Comparison of ENCODE assay signal across 8 cellular contexts in genomic region chr19:3626473-3627350, GRCh38. TPM values are rescaled to one million over a fixed set of nuclear protein-coding genes. Genes with fewer than 3 reads are reported as not detected.
DNase-seq lines count a peak whose midpoint lies in the region; ATAC-seq, FAIRE-seq and TF ChIP-seq lines count a peak whose summit lies in the region.

Gene CACTIN (minus strand): TSS chr19:3626790. CDS start chr19:3626762, 28 bp downstream.

- peak within 1 kb of the TSS; percentile 98 for H3K4me3 Mint-ChIP-seq in natural killer cell treated with Interleukin-12 subunit alpha and Interleukin-12 subunit beta and Interleukin-15 and Interleukin-18, amount 100 ng/mL, for 72 hours

- no peaks in the 10 kb centered on the region for H3K36me3 ChIP-seq in MG63

- H3K27me3 ChIP-seq in MG63 = no peaks in the 10 kb centered on the region

- no peaks in the 10 kb centered on the region for H3K9me3 Mint-ChIP-seq in natural killer cell treated with Interleukin-12 subunit alpha and Interleukin-12 subunit beta and Interleukin-15 and Interleukin-18, amount 100 ng/mL, for 72 hours

- peak; percentile 98 for ATAC-seq in natural killer cell treated with Interleukin-12 subunit alpha and Interleukin-12 subunit beta and Interleukin-15 and Interleukin-18, amount 100 ng/mL, for 72 hours
- ATAC-seq in stimulated activated naive CD8-positive, alpha-beta T cell treated with anti-CD3 and anti-CD28 coated beads, Interleukin-15, Interleukin-2, amounts not matched to agents 100 U/mL and 50 U/mL, for 24 hours = peak; percentile 96

- H3K4me3 ChIP-seq in MG63 (peak within 1 kb of the TSS; percentile 91), fibroblast of pulmonary artery (replicated peaks; ENCODE audit: low read depth, low read length) (peak within 1 kb of the TSS; percentile 89)

- no peak for TF ChIP-seq CTCF in fibroblast of pulmonary artery (IDR thresholded peaks at IDR 0.05; ENCODE audit: low read length, missing control alignments)

- no peaks in the 10 kb centered on the region for H3K9me3 ChIP-seq in MG63

- peak within 1 kb of the TSS; percentile 94 to 99 for H3K27ac Mint-ChIP-seq in natural killer cell treated with Interleukin-12 subunit alpha and Interleukin-12 subunit beta and Interleukin-15 and Interleukin-18, amount 100 ng/mL, for 72 hours

- H3K27me3 Mint-ChIP-seq in natural killer cell treated with Interleukin-12 subunit alpha and Interleukin-12 subunit beta and Interleukin-15 and Interleukin-18, amount 100 ng/mL, for 72 hours = no peaks in the 10 kb centered on the region

- TF ChIP-seq POLR2A in H54 (IDR thresholded peaks at IDR 0.05; ENCODE audit: low read depth, low read length) = peak; percentile 88

- H3K4me1 Mint-ChIP-seq in natural killer cell treated with Interleukin-12 subunit alpha and Interleukin-12 subunit beta and Interleukin-15 and Interleukin-18, amount 100 ng/mL, for 72 hours (ENCODE audit: low read depth in 2 of 2) = peaks cover 19 to 29% of the 10 kb centered on the region in 2 donors

- peak; percentile 99 for DNase-seq in Daoy (ENCODE audit: low read depth)
- DNase-seq in H54 (ENCODE audit: insufficient read length, low spot score) = peak; percentile 100
- peak; percentile 96 for DNase-seq in MG63
- DNase-seq in SHP77 treated with DMSO at 0.1 percent for 48 hours (lab: John Stamatoyannopoulos, UW) = peak; percentile 90
- peak; percentile 100 for DNase-seq in activated effector memory CD4-positive, alpha-beta T cell treated with anti-CD3 and anti-CD28 coated beads, Interleukin-2, amount 50 U/mL, for 16 hours
- peak; percentile 98 for DNase-seq in fibroblast of pulmonary artery (ENCODE audit: low read depth)
- peak; percentile 99 for DNase-seq in natural killer cell treated with Interleukin-12 subunit alpha and Interleukin-12 subunit beta and Interleukin-15 and Interleukin-18, amount 100 ng/mL, for 72 hours (ENCODE audit: low spot score)
- peak; percentile 99 for DNase-seq in stimulated activated naive CD8-positive, alpha-beta T cell treated with anti-CD3 and anti-CD28 coated beads, Interleukin-15, Interleukin-2, amounts not matched to agents 100 U/mL and 50 U/mL, for 24 hours

- H3K36me3 Mint-ChIP-seq in natural killer cell treated with Interleukin-12 subunit alpha and Interleukin-12 subunit beta and Interleukin-15 and Interleukin-18, amount 100 ng/mL, for 72 hours = no peaks in the 10 kb centered on the region

- FAIRE-seq in H54 (lab: Jason Lieb, UNC) = peak; percentile 87

RNA-seq across cellular contexts. Expression of gene CACTIN, which starts in this region (rescaled TPM):
- total RNA-seq in Daoy (2014; rRNA removed; shearing (Covaris generic)) = 29.9 and 52.6 TPM in 2 replicates
- 13.1 and 25.3 TPM in 2 replicates for total RNA-seq in MG63 (2014; rRNA removed; shearing (Covaris generic); ENCODE audit: low replicate concordance)
- 10 to 100 TPM; 28.9 to 44.7 TPM for total RNA-seq in natural killer cell treated with Interleukin-12 subunit alpha and Interleukin-12 subunit beta and Interleukin-15 and Interleukin-18, amount 100 ng/mL, for 72 hours

Comparison
In these comparisons a context has a peak if more than half of its experiments do, and no peak if none do; other contexts are left out.
1. Peak in every context shown above with its lines: DNase-seq, ATAC-seq and H3K4me3 ChIP-seq.